Comparison of ENCODE assay signal across 7 cellular contexts in the genomic region with DNA sequence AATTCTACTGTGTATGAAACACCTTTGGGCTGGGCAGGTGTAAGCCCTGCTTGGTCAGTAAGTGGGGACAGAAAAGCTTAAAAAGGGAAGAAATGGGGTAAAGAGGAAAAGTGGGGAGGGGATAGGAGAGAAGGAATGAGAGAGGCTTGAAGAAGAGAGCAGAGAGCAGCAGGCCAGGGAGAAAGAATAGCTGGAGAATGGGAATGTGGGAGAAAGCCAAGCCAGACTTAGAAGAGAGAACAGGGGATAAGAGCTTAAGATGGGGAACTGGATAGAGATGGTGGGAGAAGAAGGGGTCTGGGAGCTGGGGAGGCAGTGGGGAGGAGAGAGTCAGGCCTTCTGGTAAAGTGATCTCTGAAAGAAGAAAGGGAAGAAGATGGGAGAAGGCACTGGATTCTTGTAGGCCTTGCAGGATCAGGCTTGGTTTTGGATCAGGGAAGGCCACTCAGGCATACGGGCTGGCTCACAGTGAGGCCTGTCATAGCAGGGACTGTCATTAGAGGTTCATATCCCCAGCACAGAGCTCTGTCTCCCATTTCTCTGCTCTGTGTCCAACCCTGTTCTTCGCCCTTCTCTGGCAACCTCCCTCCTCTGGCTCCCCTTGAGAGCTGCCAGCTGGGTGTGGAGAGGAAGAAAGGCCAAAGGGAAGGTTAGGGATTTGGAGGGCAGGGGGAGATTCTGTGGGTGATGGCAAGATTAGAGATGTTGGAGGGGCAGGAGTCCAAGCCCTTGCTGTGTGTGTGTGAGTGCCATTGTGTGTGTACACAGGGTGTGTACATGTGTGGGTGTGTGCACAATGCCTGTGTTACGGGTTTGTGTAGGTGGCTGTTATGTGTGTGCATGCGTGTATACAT. TPM values are rescaled to one million over a fixed set of nuclear protein-coding genes. Genes with fewer than 3 reads are reported as not detected.
A peak's percentile ranks its signal among the peaks of the same experiment; 100 is the strongest.
DNase-seq lines count a peak whose midpoint lies in the region; TF ChIP-seq lines count a peak whose summit lies in the region.
"Had no signal": no experiment of that assay in that cellular context is flagged by ENCODE, and none has a peak within 500 bp of the region (broad histone marks: within the 10 kb centered on the region; RNA-seq: fewer than 3 reads in every experiment).

No MANE protein-coding gene starts in this region.

- H3K4me3 Mint-ChIP-seq in chondrocyte (ENCODE audit: unreplicated experiment): peak overlapping the region; percentile 70

- no peaks in the 10 kb centered on the region for H3K9me3 Mint-ChIP-seq in chondrocyte (ENCODE audit: low read depth)

- H3K4me1 Mint-ChIP-seq in chondrocyte (ENCODE audit: low read depth): peaks cover 76% of the 10 kb centered on the region

- H3K27ac Mint-ChIP-seq in chondrocyte (ENCODE audit: unreplicated experiment): peak overlapping the region; percentile 58

- no peaks in the 10 kb centered on the region for H3K27me3 Mint-ChIP-seq in chondrocyte (ENCODE audit: low read depth)

- DNase-seq in NAMALWA (ENCODE audit: low spot score) (peak; percentile 44), chondrocyte (ENCODE audit: low spot score) (no peak), skeletal muscle cell (ENCODE audit: low read depth) (no peak), UCSD-AML1 (lab: John Stamatoyannopoulos, UW; ENCODE audit: unreplicated experiment) (no peak), SIG-M5 treated with dmso at 0.1 percent for 504 hours (lab: John Stamatoyannopoulos, UW; ENCODE audit: unreplicated experiment) (no peak), foreskin melanocyte (no peak)
- DNase-seq: NCI-H774 had no signal

- no peak for TF ChIP-seq CTCF in chondrocyte (IDR thresholded peaks at IDR 0.05)

- H3K4me3 ChIP-seq in skeletal muscle cell (ENCODE audit: low read depth, low read length): peak overlapping the region; percentile 63

- peaks cover 8% of the 10 kb centered on the region for H3K36me3 Mint-ChIP-seq in chondrocyte (ENCODE audit: low read depth)

RNA-seq across cellular contexts. Expression of a gene that starts 9.3 kb away (rescaled TPM):
- total RNA-seq in chondrocyte: 24.2 to 32.6 TPM (median 24.7 TPM) in 3 replicates

RNA-seq across cellular contexts. Expression of a gene that starts 11.2 kb away (rescaled TPM):
- 204 to 241 TPM (median 218 TPM) in 3 replicates for total RNA-seq in chondrocyte

RNA-seq across cellular contexts. Expression of a gene that starts 18.3 kb away (rescaled TPM):
- 39.0 to 43.2 TPM (median 42.7 TPM) in 3 replicates for total RNA-seq in chondrocyte

RNA-seq across cellular contexts. Expression of a gene that starts 25.3 kb away (rescaled TPM):
- 6.8 to 7.8 TPM (median 7.1 TPM) in 3 replicates for total RNA-seq in chondrocyte

RNA-seq across cellular contexts. Expression of a gene that starts 37.5 kb away (rescaled TPM):
- 7.4 to 10.4 TPM (median 8.1 TPM) in 3 replicates for total RNA-seq in chondrocyte
